ENCODE assay signal across 26 cellular contexts in genomic region chr4:42466285-42466684, GRCh38.
"Had no signal": no experiment of that assay in that cellular context is flagged by ENCODE, and none has a peak within 500 bp of the region (broad histone marks: within the 10 kb centered on the region; RNA-seq: fewer than 3 reads in every experiment).

No MANE protein-coding gene starts in this region.

- DNase-seq: stimulated activated CD4-positive, alpha-beta T cell treated with anti-CD3 and anti-CD28 coated beads, Interleukin-2, amount 100 ng/mL, for 48 hours; stimulated activated CD4-positive, alpha-beta T cell treated with anti-CD3 and anti-CD28 coated beads, Interleukin-4, amount 100 ng/mL, for 1 hour; stimulated activated CD4-positive, alpha-beta T cell treated with anti-CD3 and anti-CD28 coated beads, Interleukin-4, amount 100 ng/mL, for 24 hours; stimulated activated CD4-positive, alpha-beta T cell treated with anti-CD3 and anti-CD28 coated beads, Interleukin-4, amount 100 ng/mL, for 4 hours; stimulated activated CD8-positive, alpha-beta memory T cell treated with anti-CD3 and anti-CD28 coated beads, Interleukin-4, amount 100 ng/mL, for 48 hours; stimulated activated naive B cell treated with anti-CD40 and anti-IgM and Interleukin-4, amounts not matched to agents 10 μg/mL and 1 μg/mL and 100 μg/mL, for 72 hours; stimulated activated naive CD4-positive, alpha-beta T cell; stimulated activated naive CD4-positive, alpha-beta T cell treated with Interleukin-2 at 50 U/mL for 16 hours; stimulated activated naive CD8-positive, alpha-beta T cell treated with anti-CD3 and anti-CD28 coated beads, Interleukin-15, amount 100 ng/mL, for 72 hours; stimulated activated naive CD8-positive, alpha-beta T cell treated with anti-CD3 and anti-CD28 coated beads, Interleukin-15, Interleukin-2, amounts not matched to agents 100 U/mL and 50 U/mL, for 24 hours; stomach; substantia nigra; testis; thyroid gland; tibial artery; transverse colon; trophoblast cell; upper lobe of left lung; upper lobe of right lung; uterus had no signal

- H3K4me1 ChIP-seq: suprapubic skin, testis, thyroid gland, tibial artery, tibial nerve, transverse colon, upper lobe of left lung, upper lobe of right lung, uterus, vagina had no signal

- H3K27ac ChIP-seq: stomach, suprapubic skin, testis, thoracic aorta, thyroid gland, tibial artery, tibial nerve, transverse colon, upper lobe of left lung, upper lobe of right lung, uterus, vagina had no signal

- H3K36me3 ChIP-seq: suprapubic skin, thoracic aorta, uterus had no signal

- H3K9me3 ChIP-seq: suprapubic skin, testis, thoracic aorta, thyroid gland, tibial artery, transverse colon, upper lobe of left lung, upper lobe of right lung, uterus, vagina had no signal

- H3K27me3 ChIP-seq: stomach, suprapubic skin, testis, thyroid gland, tibial artery, tibial nerve, transverse colon, upper lobe of left lung, upper lobe of right lung, uterus, vagina had no signal

- ATAC-seq: stimulated activated effector memory CD8-positive, alpha-beta T cell treated with anti-CD3 and anti-CD28 coated beads, Interleukin-12 subunit alpha, Interleukin-12 subunit beta, amount 100 ng/mL, for 72 hours; stimulated activated memory B cell treated with anti-CD40 and anti-IgM and Interleukin-4, amounts not matched to agents 10 μg/mL and 1 μg/mL and 100 μg/mL, for 72 hours; stimulated activated naive B cell treated with anti-CD40 and anti-IgM and Interleukin-4, amounts not matched to agents 10 μg/mL and 1 μg/mL and 100 μg/mL, for 72 hours; stimulated activated naive CD8-positive, alpha-beta T cell treated with anti-CD3 and anti-CD28 coated beads, Interleukin-15, amount 100 ng/mL, for 72 hours; stimulated activated naive CD8-positive, alpha-beta T cell treated with anti-CD3 and anti-CD28 coated beads, Interleukin-15, Interleukin-2, amounts not matched to agents 100 U/mL and 50 U/mL, for 24 hours; upper lobe of right lung had no signal

- H3K4me3 ChIP-seq: stomach, suprapubic skin, testis, thoracic aorta, thyroid gland, tibial artery, tibial nerve, transverse colon, upper lobe of left lung, upper lobe of right lung, uterus, vagina had no signal
